In genomic region chr11:70731670-70732492, GRCh38 we compare ENCODE assay signal across 18 cellular contexts.
"Had no signal": no experiment of that assay in that cellular context is flagged by ENCODE, and none has a peak within 500 bp of the region (broad histone marks: within the 10 kb centered on the region; RNA-seq: fewer than 3 reads in every experiment).

No MANE protein-coding gene starts in this region.

- H3K4me3 ChIP-seq: left ventricle myocardium inferior, thyroid gland had no signal

- ATAC-seq: activated CD8-positive, alpha-beta memory T cell treated with anti-CD3 and anti-CD28 coated beads, Interleukin-2, amount 10 ng/mL, durations not matched to agents 7 days and 5 days; activated CD8-positive, alpha-beta T cell treated with anti-CD3 and anti-CD28 coated beads for 36 hours; foreskin keratinocyte; right cardiac atrium; T-cell had no signal

- H3K9me3 ChIP-seq: thyroid gland had no signal

- H3K4me1 ChIP-seq: foreskin keratinocyte, left ventricle myocardium inferior, thyroid gland had no signal

- H3K27ac ChIP-seq: foreskin keratinocyte, left ventricle myocardium inferior, thyroid gland, VCaP had no signal

- DNase-seq: activated CD4-positive, alpha-beta T cell treated with anti-CD3 and anti-CD28 coated beads, Interleukin-2, amount 10 ng/mL, durations not matched to agents 7 days and 5 days; activated CD4-positive, CD25-positive, alpha-beta regulatory T cell treated with anti-CD3 and anti-CD28 coated beads, Interleukin-2, amount 50 U/mL, for 72 hours; activated CD8-positive, alpha-beta memory T cell treated with anti-CD3 and anti-CD28 coated beads, Interleukin-2, amount 10 ng/mL, durations not matched to agents 7 days and 5 days; activated CD8-positive, alpha-beta T cell treated with anti-CD3 and anti-CD28 coated beads for 36 hours; activated gamma-delta T cell; activated T-cell treated with anti-CD3 and anti-CD28 coated beads for 4 hours; effector CD4-positive, alpha-beta T cell; foreskin keratinocyte; left ventricle myocardium inferior; stimulated activated CD4-positive, alpha-beta T cell treated with anti-CD3 and anti-CD28 coated beads, Interleukin-12 subunit alpha, Interleukin-12 subunit beta, amount 100 ng/mL, for 4 hours; stimulated activated CD4-positive, alpha-beta T cell treated with anti-CD3 and anti-CD28 coated beads, Interleukin-4, amount 100 ng/mL, for 4 hours; substantia nigra; T-cell; thyroid gland had no signal

- H3K36me3 ChIP-seq: left ventricle myocardium inferior, thyroid gland had no signal

- H3K27me3 ChIP-seq: foreskin keratinocyte, thyroid gland had no signal

- FAIRE-seq: endometrium, keratinocyte had no signal
